10 cellular contexts compared by ENCODE assay signal in genomic region chr1:226697608-226698544, GRCh38. TPM values are rescaled to one million over a fixed set of nuclear protein-coding genes. Genes with fewer than 3 reads are reported as not detected.
DNase-seq lines count a peak whose midpoint lies in the region; ATAC-seq, FAIRE-seq and TF ChIP-seq lines count a peak whose summit lies in the region.
"Had no signal": no experiment of that assay in that cellular context is flagged by ENCODE, and none has a peak within 500 bp of the region (broad histone marks: within the 10 kb centered on the region; RNA-seq: fewer than 3 reads in every experiment).

No MANE protein-coding gene starts in this region.

- no peak overlapping the region for H3K27ac Mint-ChIP-seq in astrocyte (ENCODE audit: unreplicated experiment)
- H3K27ac Mint-ChIP-seq in stimulated activated naive B cell treated with anti-CD40 and anti-IgM and Interleukin-4, amounts not matched to agents 10 μg/mL and 1 μg/mL and 100 μg/mL, for 72 hours, result peak overlapping the region; percentile 99

- H3K27ac ChIP-seq in astrocyte (ENCODE audit: low read depth, low read length), result no peak overlapping the region
- H3K27ac ChIP-seq: brain microvascular endothelial cell, SJSA1 had no signal

- no peak overlapping the region for H3K9ac ChIP-seq in astrocyte (ENCODE audit: low read length)

- no peaks in the 10 kb centered on the region for H3K27me3 ChIP-seq in astrocyte (ENCODE audit: insufficient read depth, low read length)
- H3K27me3 ChIP-seq: brain microvascular endothelial cell, SJSA1 had no signal

- peaks cover 19% of the 10 kb centered on the region for H3K4me1 ChIP-seq in astrocyte (ENCODE audit: insufficient read depth, low read length)

- no peaks in the 10 kb centered on the region for H3K79me2 ChIP-seq in astrocyte (ENCODE audit: insufficient read depth, low read length)

- no peaks in the 10 kb centered on the region for H3K27me3 Mint-ChIP-seq in astrocyte (ENCODE audit: low read depth, unreplicated experiment)
- H3K27me3 Mint-ChIP-seq in stimulated activated naive B cell treated with anti-CD40 and anti-IgM and Interleukin-4, amounts not matched to agents 10 μg/mL and 1 μg/mL and 100 μg/mL, for 72 hours, result no peaks in the 10 kb centered on the region

- H3K4me3 Mint-ChIP-seq in astrocyte (ENCODE audit: unreplicated experiment), result no peak overlapping the region
- peak overlapping the region; percentile 66 to 83 for H3K4me3 Mint-ChIP-seq in stimulated activated naive B cell treated with anti-CD40 and anti-IgM and Interleukin-4, amounts not matched to agents 10 μg/mL and 1 μg/mL and 100 μg/mL, for 72 hours

- no peaks in the 10 kb centered on the region for H3K9me3 ChIP-seq in astrocyte (ENCODE audit: insufficient read depth, low read depth, low read length)
- H3K9me3 ChIP-seq: SJSA1 had no signal

- ATAC-seq in HG03060 (IDR thresholded peaks at IDR 0.05; ENCODE audit: low read depth, unreplicated experiment), result peak; percentile 13
- ATAC-seq in stimulated activated naive B cell treated with anti-CD40 and anti-IgM and Interleukin-4, amounts not matched to agents 10 μg/mL and 1 μg/mL and 100 μg/mL, for 72 hours (replicated peaks), result peak; percentile 69 to 73

- peak; percentile 17 for DNase-seq in DMS 273 (lab: John Stamatoyannopoulos, UW; ENCODE audit: unreplicated experiment)
- no peak for DNase-seq in DMS 273 treated with DMSO at 0.1 percent for 48 hours (lab: John Stamatoyannopoulos, UW)
- no peak for DNase-seq in astrocyte (ENCODE audit: low read depth)
- peak; percentile 70 for DNase-seq in stimulated activated naive B cell treated with anti-CD40 and anti-IgM and Interleukin-4, amounts not matched to agents 10 μg/mL and 1 μg/mL and 100 μg/mL, for 72 hours
- no peak for DNase-seq in GM19238 (ENCODE audit: insufficient read length, low spot score)
- no peak for DNase-seq in DMS153 treated with DMSO at 0.1 percent for 48 hours (lab: John Stamatoyannopoulos, UW; ENCODE audit: unreplicated experiment)
- no peak for DNase-seq in DMS53 treated with DMSO at 0.1 percent for 48 hours (lab: John Stamatoyannopoulos, UW; ENCODE audit: unreplicated experiment)

- H3K36me3 Mint-ChIP-seq in astrocyte (ENCODE audit: low read depth, unreplicated experiment), result peaks cover 14% of the 10 kb centered on the region
- H3K36me3 Mint-ChIP-seq in stimulated activated naive B cell treated with anti-CD40 and anti-IgM and Interleukin-4, amounts not matched to agents 10 μg/mL and 1 μg/mL and 100 μg/mL, for 72 hours, result peaks cover 24 to 46% of the 10 kb centered on the region in 2 donors

- no peaks in the 10 kb centered on the region for H3K36me3 ChIP-seq in astrocyte (ENCODE audit: insufficient read depth, low read length)
- H3K36me3 ChIP-seq: brain microvascular endothelial cell, SJSA1 had no signal

- H3K4me1 Mint-ChIP-seq in astrocyte (ENCODE audit: low read depth, unreplicated experiment), result peaks cover 20% of the 10 kb centered on the region
- peaks cover 66 to 99% of the 10 kb centered on the region in 2 donors for H3K4me1 Mint-ChIP-seq in stimulated activated naive B cell treated with anti-CD40 and anti-IgM and Interleukin-4, amounts not matched to agents 10 μg/mL and 1 μg/mL and 100 μg/mL, for 72 hours

- no peaks in the 10 kb centered on the region for H3K9me3 Mint-ChIP-seq in astrocyte (ENCODE audit: unreplicated experiment)
- no peaks in the 10 kb centered on the region for H3K9me3 Mint-ChIP-seq in stimulated activated naive B cell treated with anti-CD40 and anti-IgM and Interleukin-4, amounts not matched to agents 10 μg/mL and 1 μg/mL and 100 μg/mL, for 72 hours

- no peaks in the 10 kb centered on the region for H4K20me1 ChIP-seq in astrocyte (ENCODE audit: insufficient read depth, low read length)

- FAIRE-seq in astrocyte (lab: Jason Lieb, UNC), result no peak

- H2AFZ ChIP-seq in astrocyte (ENCODE audit: low read depth, low read length), result no peak overlapping the region

- no peak overlapping the region for H3K4me3 ChIP-seq in astrocyte (ENCODE audit: insufficient read depth, low read depth, low read length)
- H3K4me3 ChIP-seq: SJSA1 had no signal

- TF ChIP-seq CTCF in astrocyte (IDR thresholded peaks at IDR 0.05; ENCODE audit: insufficient read depth, low read depth, low read length), result no peak

- peak overlapping the region; percentile 22 for H3K4me2 ChIP-seq in astrocyte (ENCODE audit: low read length)

RNA-seq across cellular contexts. Expression of gene ITPKB, which starts 41.2 kb away (rescaled TPM):
- 10.5 and 10.9 TPM in 2 replicates for total RNA-seq in astrocyte

Comparison
In these comparisons a context has a peak if more than half of its experiments do, and no peak if none do; other contexts are left out.
1. DNase-seq: peak in DMS 273 (single experiment) and stimulated activated naive B cell treated with anti-CD40 and anti-IgM and Interleukin-4, amounts not matched to agents 10 μg/mL and 1 μg/mL and 100 μg/mL, for 72 hours (single experiment); none in DMS 273 treated with DMSO at 0.1 percent for 48 hours (single experiment), astrocyte (single experiment), GM19238 (single experiment), DMS153 treated with DMSO at 0.1 percent for 48 hours (single experiment) and DMS53 treated with DMSO at 0.1 percent for 48 hours (single experiment).